In genomic region chr3:41182504-41183059, GRCh38 we compare ENCODE assay signal across 1 cellular context.
TF ChIP-seq lines count a peak whose summit lies in the region.

No MANE protein-coding gene starts in this region.

TF ChIP-seq in K562, 482 proteins besides CTCF, POLR2A, EP300 and RAD21:
- no peak for TF ChIP-seq CAMTA2 (CRISPR knock-in tag; conservative IDR thresholded peaks at IDR 0.05)
- no peak for TF ChIP-seq CBFB (CRISPR knock-in tag; IDR thresholded peaks at IDR 0.05)
- no peak for TF ChIP-seq SP1 (CRISPR knock-in tag; IDR thresholded peaks at IDR 0.05)
- no peak for TF ChIP-seq BACH1 (tag; IDR thresholded peaks at IDR 0.05)
- no peak for TF ChIP-seq SAP30 (IDR thresholded peaks at IDR 0.05; ENCODE audit: borderline replicate concordance, insufficient read depth, low read depth, low read length, poor library complexity, severe bottlenecking)
- TF ChIP-seq PURB (CRISPR knock-in tag; IDR thresholded peaks at IDR 0.05; ENCODE audit: low read depth): no peak
- TF ChIP-seq SRSF1 (IDR thresholded peaks at IDR 0.05; ENCODE audit: low read depth, low read length): no peak
- TF ChIP-seq NFYB (IDR thresholded peaks at IDR 0.05; ENCODE audit: extremely low read depth, insufficient read length): no peak
